17 cellular contexts compared by ENCODE assay signal in genomic region chr2:64186698-64187605, GRCh38. TPM values are rescaled to one million over a fixed set of nuclear protein-coding genes. Genes with fewer than 3 reads are reported as not detected.
A peak's percentile ranks its signal among the peaks of the same experiment; 100 is the strongest.
DNase-seq lines count a peak whose midpoint lies in the region; ATAC-seq and TF ChIP-seq lines count a peak whose summit lies in the region.
"Had no signal": no experiment of that assay in that cellular context is flagged by ENCODE, and none has a peak within 500 bp of the region (broad histone marks: within the 10 kb centered on the region; RNA-seq: fewer than 3 reads in every experiment).

No MANE protein-coding gene starts in this region.

- H3K27me3 ChIP-seq in GM23338 (ENCODE audit: insufficient read depth) (no peaks in the 10 kb centered on the region), OCI-LY3 (ENCODE audit: low read depth, low read length) (no peaks in the 10 kb centered on the region), neutrophil (no peaks in the 10 kb centered on the region)
- H3K27me3 ChIP-seq: neural progenitor cell had no signal

- H3K79me2 ChIP-seq in GM23338 (replicated peaks; ENCODE audit: insufficient read depth) (no peaks in the 10 kb centered on the region), OCI-LY3 (ENCODE audit: low read length) (no peaks in the 10 kb centered on the region)

- H3K36me3 ChIP-seq in GM23338 (ENCODE audit: insufficient read depth) (no peaks in the 10 kb centered on the region), OCI-LY3 (replicated peaks; ENCODE audit: low read depth, low read length) (no peaks in the 10 kb centered on the region), neutrophil (no peaks in the 10 kb centered on the region)
- H3K36me3 ChIP-seq: neural progenitor cell, thoracic aorta had no signal

- peaks cover 39% of the 10 kb centered on the region for H3K4me1 Mint-ChIP-seq in GM23338

- H3K9me3 Mint-ChIP-seq in GM23338 = no peaks in the 10 kb centered on the region
- H3K9me3 Mint-ChIP-seq: neural progenitor cell had no signal

- no peaks in the 10 kb centered on the region for H3K9me3 ChIP-seq in OCI-LY3 (ENCODE audit: insufficient read depth, low read length)
- H3K9me3 ChIP-seq in neutrophil = no peaks in the 10 kb centered on the region
- H3K9me3 ChIP-seq: thoracic aorta had no signal

- H3K27me3 Mint-ChIP-seq in GM23338 (ENCODE audit: insufficient read depth, low read depth, poor library complexity) = peaks cover 6% of the 10 kb centered on the region

- H4K20me1 ChIP-seq in GM23338 (replicated peaks; ENCODE audit: insufficient read depth) = no peaks in the 10 kb centered on the region
- no peaks in the 10 kb centered on the region for H4K20me1 ChIP-seq in OCI-LY3 (ENCODE audit: insufficient read depth, low read length)

- H3K4me2 ChIP-seq in GM23338 (peak overlapping the region; percentile 52), OCI-LY3 (ENCODE audit: low read length) (peak overlapping the region; percentile 21)
- H3K4me2 ChIP-seq: neural progenitor cell, PC-9 had no signal

- no peak overlapping the region for H3K9ac ChIP-seq in OCI-LY3 (ENCODE audit: low read length)
- H3K9ac ChIP-seq: neural progenitor cell had no signal

- no peak overlapping the region for H3K4me3 Mint-ChIP-seq in GM23338
- H3K4me3 Mint-ChIP-seq: neural progenitor cell had no signal

- H2AFZ ChIP-seq in GM23338 (no peak overlapping the region), OCI-LY3 (ENCODE audit: low read depth, low read length) (no peak overlapping the region)
- H2AFZ ChIP-seq: neural progenitor cell, PC-9 had no signal

- H3K4me3 ChIP-seq in GM23338 (no peak overlapping the region), OCI-LY3 (ENCODE audit: low read length) (no peak overlapping the region), neutrophil (ENCODE audit: low read depth in 1 of 2, low read length in 1 of 2) (no peak overlapping the region)
- H3K4me3 ChIP-seq: neural progenitor cell, PC-9, thoracic aorta had no signal

- H3F3A ChIP-seq in GM23338 (replicated peaks; ENCODE audit: low read depth) = no peaks in the 10 kb centered on the region

- no peak for TF ChIP-seq CTCF in GM23338 (conservative IDR thresholded peaks at IDR 0.05; ENCODE audit: low read depth in 2 of 2)
- no peak for TF ChIP-seq CTCF in OCI-LY3 (IDR thresholded peaks at IDR 0.05; ENCODE audit: low read depth, low read length)
- no peak for TF ChIP-seq CTCF in neutrophil (IDR thresholded peaks at IDR 0.05)

- ATAC-seq in GM23338 (no peak; the same call in 2 of the 3 replicates), SK-N-SH treated with all-trans-retinoic acid at 6 μM for 48 hours (no peak), HG02938 (IDR thresholded peaks at IDR 0.05; ENCODE audit: unreplicated experiment) (no peak)

- H3K27ac ChIP-seq in GM23338 (ENCODE audit: low read depth) = no peak overlapping the region; the same call in 1 of the 2 replicates
- H3K27ac ChIP-seq in OCI-LY3 (ENCODE audit: low read length) = no peak overlapping the region
- H3K27ac ChIP-seq in neutrophil = peak overlapping the region; percentile 58
- H3K27ac ChIP-seq: neural progenitor cell, PC-9, thoracic aorta had no signal

- H3K36me3 Mint-ChIP-seq in GM23338 (ENCODE audit: low read depth) = no peaks in the 10 kb centered on the region
- H3K36me3 Mint-ChIP-seq: neural progenitor cell had no signal

- peaks cover 44% of the 10 kb centered on the region for H3K4me1 ChIP-seq in GM23338 (ENCODE audit: insufficient read depth)
- peaks cover 47% of the 10 kb centered on the region for H3K4me1 ChIP-seq in OCI-LY3 (ENCODE audit: low read length)
- peaks cover 59 to 60% of the 10 kb centered on the region in 2 experiments for H3K4me1 ChIP-seq in neutrophil (ENCODE audit: control insufficient read depth in 1 of 2, insufficient read depth in 1 of 2, low read depth in 1 of 2, low read length in 1 of 2)

- H3K27ac Mint-ChIP-seq in GM23338 = no peak overlapping the region

- DNase-seq in GM23338 (ENCODE audit: low spot score) (no peak), fibroblast of gingiva (ENCODE audit: low read depth) (peak; percentile 18), cerebellum (ENCODE audit: low spot score) (no peak), GF-D8 (lab: John Stamatoyannopoulos, UW) (no peak)
- DNase-seq: activated gamma-delta T cell treated with Interleukin-2 at 50 U/mL for 16 hours; NCI-H187 treated with DMSO at 0.1 percent for 48 hours; NCI-H510A; PC-9; right cardiac atrium; stimulated activated CD4-positive, alpha-beta T cell treated with anti-CD3 and anti-CD28 coated beads, Interleukin-2, amount 100 ng/mL, for 24 hours; T-helper 1 cell had no signal

- H3K9me2 ChIP-seq in GM23338 (ENCODE audit: insufficient read depth) = peaks cover 4% of the 10 kb centered on the region; the same call in 1 of the 2 replicates

TF ChIP-seq in GM23338, 12 proteins besides CTCF, POLR2A, EP300 and RAD21 (continues in another document):
- TF ChIP-seq POLR2AphosphoS5 (IDR thresholded peaks at IDR 0.05; ENCODE audit: low read depth) (no peak), ZNF114 (CRISPR knock-in tag; IDR thresholded peaks at IDR 0.05) (no peak), ZNF331 (CRISPR knock-in tag; IDR thresholded peaks at IDR 0.05; ENCODE audit: low read depth) (no peak), STAT1 (IDR thresholded peaks at IDR 0.05; ENCODE audit: unreplicated experiment) (no peak)

TF ChIP-seq in SK-N-SH treated with all-trans-retinoic acid at 6 μM for 48 hours, 23 proteins besides CTCF, POLR2A, EP300 and RAD21:
- TF ChIP-seq ZFP3 (CRISPR knock-in tag; IDR thresholded peaks at IDR 0.05) (no peak), ZNF565 (CRISPR knock-in tag; conservative IDR thresholded peaks at IDR 0.05; ENCODE audit: low read depth) (no peak), ARNTL (CRISPR knock-in tag; IDR thresholded peaks at IDR 0.05; ENCODE audit: borderline replicate concordance, low read depth) (no peak)

RNA-seq across cellular contexts. Expression of gene PELI1, which starts 42.7 kb away (rescaled TPM):
- total RNA-seq in GM23338 (2014; rRNA removed; shearing (Covaris generic)) = 56.6 and 61.8 TPM in 2 replicates
- polyA plus RNA-seq in GM23338 (2016; fragmentation: Nextera tagmentation; extraction: Ambion mirVana) = 25.9 and 32.4 TPM in 2 replicates
- 35.1 TPM for total RNA-seq in cerebellum
